In genomic region chr3:160412477-160412876, GRCh38 we compare ENCODE assay signal across 2 cellular contexts.
TF ChIP-seq lines count a peak whose summit lies in the region.

No MANE protein-coding gene starts in this region.

TF ChIP-seq in K562, 482 proteins besides CTCF, POLR2A, EP300 and RAD21:
- TF ChIP-seq TFAM (CRISPR knock-in tag; conservative IDR thresholded peaks at IDR 0.05), result no peak
- peak; percentile 97 for TF ChIP-seq ZNF121 (CRISPR knock-in tag; conservative IDR thresholded peaks at IDR 0.05)
- peak; percentile 75 for TF ChIP-seq RBM25 (IDR thresholded peaks at IDR 0.05; ENCODE audit: low read depth, low read length, severe bottlenecking)

TF ChIP-seq in SK-N-SH, 30 proteins besides CTCF, POLR2A, EP300 and RAD21:
- TF ChIP-seq, protein P1, sequence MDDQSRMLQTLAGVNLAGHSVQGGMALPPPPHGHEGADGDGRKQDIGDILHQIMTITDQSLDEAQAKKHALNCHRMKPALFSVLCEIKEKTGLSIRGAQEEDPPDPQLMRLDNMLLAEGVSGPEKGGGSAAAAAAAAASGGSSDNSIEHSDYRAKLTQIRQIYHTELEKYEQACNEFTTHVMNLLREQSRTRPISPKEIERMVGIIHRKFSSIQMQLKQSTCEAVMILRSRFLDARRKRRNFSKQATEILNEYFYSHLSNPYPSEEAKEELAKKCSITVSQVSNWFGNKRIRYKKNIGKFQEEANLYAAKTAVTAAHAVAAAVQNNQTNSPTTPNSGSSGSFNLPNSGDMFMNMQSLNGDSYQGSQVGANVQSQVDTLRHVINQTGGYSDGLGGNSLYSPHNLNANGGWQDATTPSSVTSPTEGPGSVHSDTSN (IDR thresholded peaks at IDR 0.05), result no peak
- no peak for TF ChIP-seq USF1 (IDR thresholded peaks at IDR 0.05; ENCODE audit: borderline replicate concordance, low read depth)
- no peak for TF ChIP-seq EZH2phosphoT487 (IDR thresholded peaks at IDR 0.05; ENCODE audit: borderline replicate concordance, low read depth)
- no peak for TF ChIP-seq CHD2 (IDR thresholded peaks at IDR 0.05; ENCODE audit: low read length, partially characterized antibody)
- no peak for TF ChIP-seq FOXJ3 (CRISPR knock-in tag; IDR thresholded peaks at IDR 0.05)
- no peak for TF ChIP-seq GATA2 (CRISPR knock-in tag; IDR thresholded peaks at IDR 0.05)
- no peak for TF ChIP-seq GABPA (IDR thresholded peaks at IDR 0.05; ENCODE audit: low read depth)
- TF ChIP-seq POLR2AphosphoS5 (IDR thresholded peaks at IDR 0.05; ENCODE audit: low read depth, low read length), result no peak
- no peak for TF ChIP-seq MEF2A (IDR thresholded peaks at IDR 0.05; ENCODE audit: borderline replicate concordance, low read depth)
- TF ChIP-seq, protein P2, sequence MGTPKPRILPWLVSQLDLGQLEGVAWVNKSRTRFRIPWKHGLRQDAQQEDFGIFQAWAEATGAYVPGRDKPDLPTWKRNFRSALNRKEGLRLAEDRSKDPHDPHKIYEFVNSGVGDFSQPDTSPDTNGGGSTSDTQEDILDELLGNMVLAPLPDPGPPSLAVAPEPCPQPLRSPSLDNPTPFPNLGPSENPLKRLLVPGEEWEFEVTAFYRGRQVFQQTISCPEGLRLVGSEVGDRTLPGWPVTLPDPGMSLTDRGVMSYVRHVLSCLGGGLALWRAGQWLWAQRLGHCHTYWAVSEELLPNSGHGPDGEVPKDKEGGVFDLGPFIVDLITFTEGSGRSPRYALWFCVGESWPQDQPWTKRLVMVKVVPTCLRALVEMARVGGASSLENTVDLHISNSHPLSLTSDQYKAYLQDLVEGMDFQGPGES (IDR thresholded peaks at IDR 0.05; ENCODE audit: low read depth, low read length), result no peak
- TF ChIP-seq ELF1 (IDR thresholded peaks at IDR 0.05), result no peak
